ENCODE assay signal across 26 cellular contexts in the genomic region with DNA sequence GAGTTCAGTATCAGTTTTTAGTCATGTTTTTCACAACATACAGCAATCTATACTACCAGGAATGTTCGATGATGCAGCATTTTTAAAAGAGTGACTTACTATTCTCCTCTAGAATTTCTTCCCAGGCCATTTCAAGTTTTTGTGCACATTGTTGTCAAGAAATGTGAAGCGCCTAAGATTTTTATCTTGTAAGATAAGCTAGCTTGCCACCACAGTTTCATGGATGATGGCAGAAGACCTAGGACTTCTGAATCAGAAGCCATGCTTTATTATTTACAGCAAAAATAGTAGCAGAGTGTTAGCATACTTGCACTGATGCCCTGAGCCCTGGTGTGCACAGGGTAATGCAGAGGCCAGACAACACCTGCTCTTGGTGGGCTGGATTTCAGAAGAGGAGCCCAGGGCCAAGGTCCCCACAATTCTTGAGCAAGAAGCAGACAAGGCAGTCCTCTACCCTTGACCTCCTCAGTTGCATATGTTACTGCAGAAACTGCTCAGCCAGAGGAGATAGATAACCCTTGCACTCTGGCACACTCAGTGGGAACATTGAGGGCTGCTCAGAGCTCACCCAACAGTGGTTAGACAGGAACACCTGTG.
DNase-seq lines count a peak whose midpoint lies in the region; ATAC-seq and TF ChIP-seq lines count a peak whose summit lies in the region.
"Had no signal": no experiment of that assay in that cellular context is flagged by ENCODE, and none has a peak within 500 bp of the region (broad histone marks: within the 10 kb centered on the region; RNA-seq: fewer than 3 reads in every experiment).

No MANE protein-coding gene starts in this region.

- H3K9me3 ChIP-seq in DND-41 (ENCODE audit: insufficient read depth, low read length, severe bottlenecking) (no peaks in the 10 kb centered on the region), T-helper 17 cell (ENCODE audit: control insufficient read depth, low read length, poor library complexity, severe bottlenecking) (no peaks in the 10 kb centered on the region), heart left ventricle (peaks cover 0 to 2% (median 0%) of the 10 kb centered on the region in 12 donors)
- H3K9me3 ChIP-seq: colonic mucosa, neutrophil, thoracic aorta had no signal

- H3K27me3 ChIP-seq in DND-41 (ENCODE audit: insufficient read depth, low read length, poor library complexity) (no peaks in the 10 kb centered on the region), heart left ventricle (no peaks in the 10 kb centered on the region)
- H3K27me3 ChIP-seq: colonic mucosa, neutrophil had no signal

- WGBS in heart left ventricle, 4 donors, result 73 to 87% (median 82%) methylated on average over 2 of the region's 2 CpGs

- H3K4me3 ChIP-seq in DND-41 (ENCODE audit: low read depth in 1 of 2, low read length in 2 of 2), result no peak overlapping the region
- no peak overlapping the region for H3K4me3 ChIP-seq in heart left ventricle
- H3K4me3 ChIP-seq: colonic mucosa, GM12878, thoracic aorta had no signal

- peak; percentile 53; the same call in 1 of the 3 replicates for ATAC-seq in DND-41 (ENCODE audit: insufficient read depth, low read depth)
- no peak for ATAC-seq in T-helper 17 cell
- ATAC-seq in heart left ventricle, result peak; percentile 36 to 75 (median 64)
- no peak for ATAC-seq in activated naive CD8-positive, alpha-beta T cell treated with anti-CD3 and anti-CD28 coated beads, Interleukin-2, amount 50 U/mL, for 24 hours
- ATAC-seq: activated CD8-positive, alpha-beta T cell treated with anti-CD3 and anti-CD28 coated beads for 36 hours; effector memory CD8-positive, alpha-beta T cell; esophagus mucosa; GM12878; HCT116 had no signal

- H3K9me3 Mint-ChIP-seq in nephron progenitor cell, result peaks cover 5% of the 10 kb centered on the region
- H3K9me3 Mint-ChIP-seq in activated naive CD8-positive, alpha-beta T cell treated with anti-CD3 and anti-CD28 coated beads, Interleukin-2, amount 50 U/mL, for 24 hours, result no peaks in the 10 kb centered on the region
- peaks cover 4% of the 10 kb centered on the region for H3K9me3 Mint-ChIP-seq in activated naive CD8-positive, alpha-beta T cell treated with anti-CD3 and anti-CD28 coated beads for 36 hours
- H3K9me3 Mint-ChIP-seq: activated CD8-positive, alpha-beta T cell treated with anti-CD3 and anti-CD28 coated beads for 36 hours; effector memory CD8-positive, alpha-beta T cell had no signal

- H3K27me3 Mint-ChIP-seq in T-helper 17 cell, result no peaks in the 10 kb centered on the region
- no peaks in the 10 kb centered on the region for H3K27me3 Mint-ChIP-seq in nephron progenitor cell (ENCODE audit: low read depth, poor library complexity)
- no peaks in the 10 kb centered on the region for H3K27me3 Mint-ChIP-seq in activated naive CD8-positive, alpha-beta T cell treated with anti-CD3 and anti-CD28 coated beads, Interleukin-2, amount 50 U/mL, for 24 hours
- no peaks in the 10 kb centered on the region for H3K27me3 Mint-ChIP-seq in activated naive CD8-positive, alpha-beta T cell treated with anti-CD3 and anti-CD28 coated beads for 36 hours
- H3K27me3 Mint-ChIP-seq: activated CD8-positive, alpha-beta T cell treated with anti-CD3 and anti-CD28 coated beads for 36 hours; effector memory CD8-positive, alpha-beta T cell had no signal

- H3K27ac ChIP-seq in DND-41 (ENCODE audit: low read length) (no peak overlapping the region), heart left ventricle (peak overlapping the region in 1 of 12 donors; percentile 18)
- H3K27ac ChIP-seq: colonic mucosa, HL-60, neutrophil, thoracic aorta had no signal

- peaks cover 9% of the 10 kb centered on the region for H3K79me2 ChIP-seq in DND-41 (ENCODE audit: insufficient read depth, low read length)

- TF ChIP-seq POLR2A in heart left ventricle (IDR thresholded peaks at IDR 0.05), result no peak

- H3K27ac Mint-ChIP-seq in T-helper 17 cell (peak overlapping the region; percentile 29), nephron progenitor cell (peak overlapping the region; percentile 22)
- H3K27ac Mint-ChIP-seq in activated naive CD8-positive, alpha-beta T cell treated with anti-CD3 and anti-CD28 coated beads, Interleukin-2, amount 50 U/mL, for 24 hours, result no peak overlapping the region
- H3K27ac Mint-ChIP-seq in activated naive CD8-positive, alpha-beta T cell treated with anti-CD3 and anti-CD28 coated beads for 36 hours, result no peak overlapping the region
- H3K27ac Mint-ChIP-seq: activated CD8-positive, alpha-beta T cell treated with anti-CD3 and anti-CD28 coated beads for 36 hours had no signal

- H3K4me1 Mint-ChIP-seq in T-helper 17 cell (peaks cover 11% of the 10 kb centered on the region), nephron progenitor cell (no peaks in the 10 kb centered on the region)
- H3K4me1 Mint-ChIP-seq in activated naive CD8-positive, alpha-beta T cell treated with anti-CD3 and anti-CD28 coated beads, Interleukin-2, amount 50 U/mL, for 24 hours, result peaks cover 17% of the 10 kb centered on the region
- peaks cover 9% of the 10 kb centered on the region for H3K4me1 Mint-ChIP-seq in activated naive CD8-positive, alpha-beta T cell treated with anti-CD3 and anti-CD28 coated beads for 36 hours

- no peaks in the 10 kb centered on the region for H3K36me3 ChIP-seq in DND-41 (ENCODE audit: insufficient read depth, low read length)
- H3K36me3 ChIP-seq in heart left ventricle, result peaks cover 0 to 6% (median 0%) of the 10 kb centered on the region in 9 donors
- H3K36me3 ChIP-seq: colonic mucosa, neutrophil, thoracic aorta had no signal

- intact Hi-C loops in heart left ventricle (cut with DNase I), result no loop called here

- no peak overlapping the region for H2AFZ ChIP-seq in DND-41 (ENCODE audit: low read depth, low read length)

- H3K4me1 ChIP-seq in DND-41 (ENCODE audit: insufficient read depth, low read length) (no peaks in the 10 kb centered on the region), heart left ventricle (peaks cover 0 to 78% (median 43%) of the 10 kb centered on the region in 12 donors)
- H3K4me1 ChIP-seq: colonic mucosa had no signal

- H3K9ac ChIP-seq in DND-41 (ENCODE audit: low read depth, low read length), result no peak overlapping the region

- TF ChIP-seq CTCF in DND-41 (IDR thresholded peaks at IDR 0.05; ENCODE audit: borderline replicate concordance, extremely low read depth, low read length, poor library complexity, severe bottlenecking) (no peak), heart left ventricle (IDR thresholded peaks at IDR 0.05) (no peak), nephron progenitor cell (IDR thresholded peaks at IDR 0.05) (no peak)

- H3K36me3 Mint-ChIP-seq in T-helper 17 cell (ENCODE audit: low read depth), result no peaks in the 10 kb centered on the region
- H3K36me3 Mint-ChIP-seq in nephron progenitor cell (ENCODE audit: low read depth), result peaks cover 21% of the 10 kb centered on the region
- H3K36me3 Mint-ChIP-seq in activated naive CD8-positive, alpha-beta T cell treated with anti-CD3 and anti-CD28 coated beads, Interleukin-2, amount 50 U/mL, for 24 hours (ENCODE audit: low read depth), result peaks cover 6% of the 10 kb centered on the region
- H3K36me3 Mint-ChIP-seq in activated naive CD8-positive, alpha-beta T cell treated with anti-CD3 and anti-CD28 coated beads for 36 hours, result peaks cover 9% of the 10 kb centered on the region

- no peak overlapping the region for H3K4me2 ChIP-seq in DND-41 (ENCODE audit: insufficient read depth, low read length)

- peak; percentile 4 for DNase-seq in DND-41
- no peak for DNase-seq in T-helper 17 cell
- DNase-seq in heart left ventricle, result no peak
- DNase-seq in nephron progenitor cell, result no peak
- DNase-seq in activated naive CD8-positive, alpha-beta T cell treated with anti-CD3 and anti-CD28 coated beads, Interleukin-2, amount 50 U/mL, for 24 hours, result no peak
- DNase-seq in SIG-M5 treated with dmso at 0.1 percent for 504 hours (lab: John Stamatoyannopoulos, UW; ENCODE audit: unreplicated experiment), result no peak
- no peak for DNase-seq in activated naive CD8-positive, alpha-beta T cell treated with anti-CD3 and anti-CD28 coated beads for 36 hours
- no peak for DNase-seq in retina
- DNase-seq: ACHN; activated CD4-positive, CD25-positive, alpha-beta regulatory T cell treated with anti-CD3 and anti-CD28 coated beads, Interleukin-2, amount 50 U/mL, for 72 hours; activated CD8-positive, alpha-beta T cell treated with anti-CD3 and anti-CD28 coated beads for 36 hours; activated effector memory CD4-positive, alpha-beta T cell treated with Interleukin-2 at 50 U/mL for 16 hours; colonic mucosa; COR-L47; effector memory CD8-positive, alpha-beta T cell; kidney; NCI-H2029 treated with DMSO at 0.1 percent for 48 hours; NCI-H226; stimulated activated CD4-positive, alpha-beta T cell treated with anti-CD3 and anti-CD28 coated beads, Interleukin-4, amount 100 ng/mL, for 24 hours; stimulated activated naive CD4-positive, alpha-beta T cell had no signal

- H3K4me3 Mint-ChIP-seq in T-helper 17 cell, result no peak overlapping the region
- no peak overlapping the region for H3K4me3 Mint-ChIP-seq in nephron progenitor cell
- H3K4me3 Mint-ChIP-seq in activated naive CD8-positive, alpha-beta T cell treated with anti-CD3 and anti-CD28 coated beads, Interleukin-2, amount 50 U/mL, for 24 hours, result no peak overlapping the region
- no peak overlapping the region for H3K4me3 Mint-ChIP-seq in activated naive CD8-positive, alpha-beta T cell treated with anti-CD3 and anti-CD28 coated beads for 36 hours
- H3K4me3 Mint-ChIP-seq: activated CD8-positive, alpha-beta T cell treated with anti-CD3 and anti-CD28 coated beads for 36 hours; effector memory CD8-positive, alpha-beta T cell had no signal

- peaks cover 5% of the 10 kb centered on the region for H4K20me1 ChIP-seq in DND-41 (ENCODE audit: insufficient read depth, low read length)

Comparison
In these comparisons a context has a peak if more than half of its experiments do, and no peak if none do; other contexts are left out.
1. ATAC-seq: peak in DND-41 (single experiment) and heart left ventricle (4 of 4); none in T-helper 17 cell (single experiment) and activated naive CD8-positive, alpha-beta T cell treated with anti-CD3 and anti-CD28 coated beads, Interleukin-2, amount 50 U/mL, for 24 hours (single experiment).
2. H3K27ac Mint-ChIP-seq: peak in T-helper 17 cell (single experiment) and nephron progenitor cell (single experiment); none in activated naive CD8-positive, alpha-beta T cell treated with anti-CD3 and anti-CD28 coated beads, Interleukin-2, amount 50 U/mL, for 24 hours (single experiment) and activated naive CD8-positive, alpha-beta T cell treated with anti-CD3 and anti-CD28 coated beads for 36 hours (single experiment).